In the genomic region with DNA sequence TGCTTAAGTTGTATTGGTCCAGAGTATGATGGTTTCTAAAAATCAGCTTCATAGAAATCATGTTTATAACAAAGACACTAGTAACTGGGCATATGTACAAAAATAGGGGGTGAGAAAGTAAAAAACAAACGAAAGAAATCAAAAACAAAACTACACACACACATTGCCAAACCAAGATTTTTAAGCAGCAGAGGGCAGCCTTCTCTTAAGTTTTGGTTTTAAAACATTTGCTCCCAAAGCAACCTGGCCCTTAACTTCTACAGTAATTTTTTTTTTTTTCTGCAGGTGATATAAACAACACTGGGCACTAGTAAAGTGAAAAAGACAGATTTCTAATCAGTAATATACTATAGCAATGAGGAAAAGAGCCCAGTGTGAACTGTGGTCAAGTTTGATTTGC, we compare ENCODE assay signal across 14 cellular contexts. TPM values are rescaled to one million over a fixed set of nuclear protein-coding genes. Genes with fewer than 3 reads are reported as not detected.
A peak's percentile ranks its signal among the peaks of the same experiment; 100 is the strongest.
DNase-seq lines count a peak whose midpoint lies in the region; ATAC-seq, FAIRE-seq and TF ChIP-seq lines count a peak whose summit lies in the region.
"Had no signal": no experiment of that assay in that cellular context is flagged by ENCODE, and none has a peak within 500 bp of the region (broad histone marks: within the 10 kb centered on the region; RNA-seq: fewer than 3 reads in every experiment).

No MANE protein-coding gene starts in this region.

- WGBS in mesendoderm (ENCODE audit: extremely low coverage, insufficient coverage, low lambda C conversion rate): no CpG with 5 or more reads among the region's 1 CpG

- no peaks in the 10 kb centered on the region for H3K9me3 Mint-ChIP-seq in activated CD8-positive, alpha-beta T cell treated with anti-CD3 and anti-CD28 coated beads, Interleukin-2, amount 10 ng/mL, durations not matched to agents 7 days and 5 days (ENCODE audit: insufficient read depth)

- H2BK5ac ChIP-seq in mesendoderm (ENCODE audit: low read length): no peak overlapping the region

- H3K18ac ChIP-seq in mesendoderm (ENCODE audit: low read length): no peak overlapping the region

- H3K36me3 Mint-ChIP-seq in activated CD8-positive, alpha-beta T cell treated with anti-CD3 and anti-CD28 coated beads, Interleukin-2, amount 10 ng/mL, durations not matched to agents 7 days and 5 days (ENCODE audit: low read depth): no peaks in the 10 kb centered on the region

- no peak overlapping the region for H2AK5ac ChIP-seq in mesendoderm (ENCODE audit: low read length)

- no peak overlapping the region for H3K4me2 ChIP-seq in mesendoderm (ENCODE audit: low read length)

- H3K9ac ChIP-seq in mesendoderm (ENCODE audit: low read length): no peak overlapping the region

- no peak overlapping the region for H3K56ac ChIP-seq in mesendoderm (ENCODE audit: low read length)

- H3K27me3 ChIP-seq in mesendoderm (ENCODE audit: insufficient read depth, low read length, poor library complexity): no peaks in the 10 kb centered on the region
- H3K27me3 ChIP-seq: sigmoid colon, vagina had no signal

- H3K4me1 Mint-ChIP-seq in activated CD8-positive, alpha-beta T cell treated with anti-CD3 and anti-CD28 coated beads, Interleukin-2, amount 10 ng/mL, durations not matched to agents 7 days and 5 days (ENCODE audit: low read depth): peaks cover 3% of the 10 kb centered on the region

- no peak overlapping the region for H2BK15ac ChIP-seq in mesendoderm (replicated peaks; ENCODE audit: low read depth)

- H3K4ac ChIP-seq in mesendoderm (ENCODE audit: low read depth, low read length): no peak overlapping the region

- no peak overlapping the region for H3K4me3 ChIP-seq in mesendoderm (ENCODE audit: low read length)
- H3K4me3 ChIP-seq: K562, lower lobe of right lung, sigmoid colon, vagina had no signal

- no peaks in the 10 kb centered on the region for H3K27me3 Mint-ChIP-seq in activated CD8-positive, alpha-beta T cell treated with anti-CD3 and anti-CD28 coated beads, Interleukin-2, amount 10 ng/mL, durations not matched to agents 7 days and 5 days (ENCODE audit: low read depth)

- POLR2A ChIA-PET in activated CD8-positive, alpha-beta T cell treated with anti-CD3 and anti-CD28 coated beads, Interleukin-2, amount 10 ng/mL, durations not matched to agents 7 days and 5 days (lab: Charles Lee): no interaction called here

- in situ Hi-C loops in ACHN (cut with HindIII; ENCODE audit: low pct_ligation_motif_present, low pct_unique_long_range_greater_than_20kb, low sequenced_read_pairs): no loop called here
- in situ Hi-C loops in SK-MEL-5 (cut with HindIII; ENCODE audit: low pct_unique_long_range_greater_than_20kb, low sequenced_read_pairs): no loop called here

- CTCF ChIA-PET in activated CD8-positive, alpha-beta T cell treated with anti-CD3 and anti-CD28 coated beads, Interleukin-2, amount 10 ng/mL, durations not matched to agents 7 days and 5 days (lab: Charles Lee): interaction anchor here (0.6 to 1.3 kb wide), 5 partner anchors 10 to 1213 kb away, joined by 3 to 5 read pairs (median 4); no protein-coding TSS in a partner anchor

- H3K79me2 ChIP-seq in mesendoderm (ENCODE audit: control insufficient read depth, insufficient read depth, low read length): no peaks in the 10 kb centered on the region

- peak; percentile 13 for DNase-seq in ACHN
- DNase-seq in SK-MEL-5 (ENCODE audit: low read depth, low spot score): peak; percentile 35
- no peak for DNase-seq in activated CD8-positive, alpha-beta T cell treated with anti-CD3 and anti-CD28 coated beads, Interleukin-2, amount 10 ng/mL, durations not matched to agents 7 days and 5 days
- DNase-seq in mesendoderm: no peak
- DNase-seq in NCI-H526 treated with DMSO at 0.1 percent for 48 hours (lab: John Stamatoyannopoulos, UW): no peak
- DNase-seq in omental fat pad (ENCODE audit: low spot score): no peak
- DNase-seq: lower lobe of right lung, NCI-H510A treated with DMSO at 0.1 percent for 48 hours, sigmoid colon had no signal

- no peak overlapping the region for H3K27ac ChIP-seq in mesendoderm (ENCODE audit: low read depth, low read length)
- H3K27ac ChIP-seq: lower lobe of right lung, sigmoid colon, vagina had no signal

- H3K4me1 ChIP-seq in mesendoderm (ENCODE audit: control insufficient read depth, low read depth, low read length): no peaks in the 10 kb centered on the region
- H3K4me1 ChIP-seq: lower lobe of right lung, sigmoid colon, vagina had no signal

- no peaks in the 10 kb centered on the region for H3K79me1 ChIP-seq in mesendoderm (ENCODE audit: low read length)

- no peak overlapping the region for H3K23ac ChIP-seq in mesendoderm (ENCODE audit: low read length)

- no peak for TF ChIP-seq CTCF in omental fat pad (IDR thresholded peaks at IDR 0.05)

- no peak overlapping the region for H2BK120ac ChIP-seq in mesendoderm (ENCODE audit: low read depth, low read length)

- no peak overlapping the region for H4K5ac ChIP-seq in mesendoderm (ENCODE audit: low read length)

- peak; percentile 56 for ATAC-seq in GM18867 (IDR thresholded peaks at IDR 0.05; ENCODE audit: unreplicated experiment)
- no peak for ATAC-seq in activated CD8-positive, alpha-beta T cell treated with anti-CD3 and anti-CD28 coated beads, Interleukin-2, amount 10 ng/mL, durations not matched to agents 7 days and 5 days
- no peak for ATAC-seq in omental fat pad (ENCODE audit: low FRiP score)
- ATAC-seq: K562, lower lobe of right lung had no signal

- H3K4me3 Mint-ChIP-seq in activated CD8-positive, alpha-beta T cell treated with anti-CD3 and anti-CD28 coated beads, Interleukin-2, amount 10 ng/mL, durations not matched to agents 7 days and 5 days: no peak overlapping the region
- H3K4me3 Mint-ChIP-seq: T-helper 1 cell treated with Interleukin-12 subunit alpha and Interleukin-12 subunit beta and Interleukin-4 antibody, amounts not matched to agents 30 μg/mL and 1 μg/mL, for 36 hours had no signal

- H3K27ac Mint-ChIP-seq in activated CD8-positive, alpha-beta T cell treated with anti-CD3 and anti-CD28 coated beads, Interleukin-2, amount 10 ng/mL, durations not matched to agents 7 days and 5 days: no peak overlapping the region
- H3K27ac Mint-ChIP-seq: T-helper 1 cell treated with Interleukin-12 subunit alpha and Interleukin-12 subunit beta and Interleukin-4 antibody, amounts not matched to agents 30 μg/mL and 1 μg/mL, for 36 hours had no signal

- no peaks in the 10 kb centered on the region for H3K36me3 ChIP-seq in mesendoderm (ENCODE audit: control insufficient read depth, insufficient read depth, low read length)
- H3K36me3 ChIP-seq: lower lobe of right lung, sigmoid colon, vagina had no signal

- FAIRE-seq in islet of Langerhans (lab: Jason Lieb, UNC): peak; percentile 60
- FAIRE-seq: K562 had no signal

- H4K8ac ChIP-seq in mesendoderm (ENCODE audit: low read depth, low read length): no peak overlapping the region

RNA-seq across cellular contexts. Expression of gene GAPT, which starts 13.5 kb away (rescaled TPM):
- total RNA-seq in SK-MEL-5 (2014; rRNA removed; shearing (Covaris generic)): not detected in 2 replicates
- not detected in 2 replicates for polyA plus RNA-seq in SK-MEL-5 (2015; cell fraction: cytosol; rRNA removed)
- 0.26 TPM in 1 of 2 replicates, not detected in the other for polyA plus RNA-seq in SK-MEL-5 (2015; cell fraction: nucleus; rRNA removed)
- total RNA-seq in activated CD8-positive, alpha-beta T cell treated with anti-CD3 and anti-CD28 coated beads, Interleukin-2, amount 10 ng/mL, durations not matched to agents 7 days and 5 days: not detected
- 1.5 TPM for polyA plus RNA-seq in mesendoderm (2013, experiment 1 of 2)
- 1.1 TPM for polyA plus RNA-seq in mesendoderm (2013, experiment 2 of 2)
- 1 to 10 TPM in 3 of 4 donors, under 1 TPM in 1; 0.72 to 6.1 (median 1.4) TPM for total RNA-seq in omental fat pad
- total RNA-seq: K562, vagina had no signal
- polyA plus RNA-seq: K562 had no signal

RNA-seq across cellular contexts. Expression of gene PLK2, which starts 17.9 kb away (rescaled TPM):
- total RNA-seq in SK-MEL-5 (2014; rRNA removed; shearing (Covaris generic)): 125 and 156 TPM in 2 replicates
- polyA plus RNA-seq in SK-MEL-5 (2015; cell fraction: cytosol; rRNA removed): 119 and 138 TPM in 2 replicates
- 329 and 445 TPM in 2 replicates for polyA plus RNA-seq in SK-MEL-5 (2015; cell fraction: nucleus; rRNA removed)
- 1 to 10 TPM; 2.2 to 3.3 TPM for total RNA-seq in activated CD8-positive, alpha-beta T cell treated with anti-CD3 and anti-CD28 coated beads, Interleukin-2, amount 10 ng/mL, durations not matched to agents 7 days and 5 days
- 72.1 TPM for polyA plus RNA-seq in mesendoderm (2013, experiment 1 of 2)
- polyA plus RNA-seq in mesendoderm (2013, experiment 2 of 2): 73.6 TPM
- 100 to 1,000 TPM in 2 of 4 donors, 10 to 100 TPM in 2; 27.2 to 126 (median 90.9) TPM for total RNA-seq in omental fat pad
- polyA plus RNA-seq: K562 had no signal

Comparison
In these comparisons a context has a peak if more than half of its experiments do, and no peak if none do; other contexts are left out.
1. DNase-seq: peak in ACHN (single experiment) and SK-MEL-5 (single experiment); none in activated CD8-positive, alpha-beta T cell treated with anti-CD3 and anti-CD28 coated beads, Interleukin-2, amount 10 ng/mL, durations not matched to agents 7 days and 5 days (single experiment), mesendoderm (single experiment), NCI-H526 treated with DMSO at 0.1 percent for 48 hours (single experiment) and omental fat pad (single experiment).
2. RNA of gene PLK2, which starts 17.9 kb away (total RNA-seq): 125 to 156 TPM in SK-MEL-5 and 27.2 to 126 TPM in omental fat pad; 2.2 to 3.3 TPM in activated CD8-positive, alpha-beta T cell treated with anti-CD3 and anti-CD28 coated beads, Interleukin-2, amount 10 ng/mL, durations not matched to agents 7 days and 5 days; every median in the first group is over 4 times any median in the second.